ENCODE assay signal across 8 cellular contexts in genomic region chr12:55736780-55737580, GRCh38. TPM values are rescaled to one million over a fixed set of nuclear protein-coding genes. Genes with fewer than 3 reads are reported as not detected.
DNase-seq lines count a peak whose midpoint lies in the region; ATAC-seq and TF ChIP-seq lines count a peak whose summit lies in the region.

No MANE protein-coding gene starts in this region.

- no peaks in the 10 kb centered on the region for H3K9me2 ChIP-seq in hepatocyte (replicated peaks; ENCODE audit: insufficient read depth)

- peaks cover 10% of the 10 kb centered on the region for H3K4me1 ChIP-seq in hepatocyte (ENCODE audit: insufficient read depth)

- no peaks in the 10 kb centered on the region for H4K20me1 ChIP-seq in hepatocyte (ENCODE audit: insufficient read depth, poor library complexity, severe bottlenecking)

- peaks cover 10% of the 10 kb centered on the region for H3K79me2 ChIP-seq in hepatocyte

- H3K9me3 ChIP-seq in hepatocyte (ENCODE audit: low read depth) = no peaks in the 10 kb centered on the region

- no peak overlapping the region for H2AFZ ChIP-seq in hepatocyte

- H3K36me3 ChIP-seq in hepatocyte (replicated peaks; ENCODE audit: insufficient read depth, low read depth) = no peaks in the 10 kb centered on the region

- DNase-seq in AG09319 (ENCODE audit: extremely low read depth, low read depth) (no peak), M059J (ENCODE audit: low read depth) (peak; percentile 67), SHP77 (lab: John Stamatoyannopoulos, UW) (peak; percentile 81 to 86), anterior cingulate cortex (lab: John Stamatoyannopoulos, UW) (peak in 47 of 58 donors; percentile 9 to 70 (median 44)), hepatocyte (ENCODE audit: low spot score) (peak; percentile 88), renal cortical epithelial cell (ENCODE audit: low read depth) (peak; percentile 80)

- peak overlapping the region; percentile 81 for H3K4me2 ChIP-seq in hepatocyte

- H3K27ac ChIP-seq in hepatocyte = peak overlapping the region; percentile 82

- no peak overlapping the region for H3K4me3 ChIP-seq in hepatocyte

- WGBS in hepatocyte (ENCODE audit: low lambda C conversion rate, missing lambda C conversion rate) = 35% methylated on average over 6 of the region's 6 CpGs

- TF ChIP-seq CTCF in AG09319 (IDR thresholded peaks at IDR 0.05; ENCODE audit: low read depth, low read length) = peak; percentile 91
- TF ChIP-seq CTCF in hepatocyte (IDR thresholded peaks at IDR 0.05; ENCODE audit: poor library complexity) = peak; percentile 82

- ATAC-seq in GM18867 (IDR thresholded peaks at IDR 0.05; ENCODE audit: unreplicated experiment) (peak; percentile 39), GM21825 (IDR thresholded peaks at IDR 0.05; ENCODE audit: unreplicated experiment) (no peak)

- no peaks in the 10 kb centered on the region for H3K27me3 ChIP-seq in hepatocyte

RNA-seq across cellular contexts. Expression of gene GDF11, which starts 5.9 kb away (rescaled TPM):
- 3.9 and 7.1 TPM in 2 replicates for total RNA-seq in M059J (2014; rRNA removed; shearing (Covaris generic))
- total RNA-seq in hepatocyte (7.9 and 10.8 TPM in 2 replicates), renal cortical epithelial cell (1.9 and 7.7 TPM in 2 replicates)
- polyA plus RNA-seq in hepatocyte = 3.7 and 4.1 TPM in 2 replicates

RNA-seq across cellular contexts. Expression of gene CD63, which starts 8.2 kb away (rescaled TPM):
- total RNA-seq in M059J (2014; rRNA removed; shearing (Covaris generic)) = 1,074 and 1,218 TPM in 2 replicates
- total RNA-seq in hepatocyte (1,401 and 1,504 TPM in 2 replicates), renal cortical epithelial cell (688 and 1,583 TPM in 2 replicates)
- 2,624 and 2,749 TPM in 2 replicates for polyA plus RNA-seq in hepatocyte

RNA-seq across cellular contexts. Expression of gene RDH5, which starts 16.8 kb away (rescaled TPM):
- 2.0 and 3.2 TPM in 2 replicates for total RNA-seq in M059J (2014; rRNA removed; shearing (Covaris generic))
- total RNA-seq in hepatocyte (36.2 and 48.7 TPM in 2 replicates), renal cortical epithelial cell (1.6 and 2.7 TPM in 2 replicates)
- 38.0 and 43.7 TPM in 2 replicates for polyA plus RNA-seq in hepatocyte

RNA-seq across cellular contexts. Expression of gene BLOC1S1, which starts 21.1 kb away (rescaled TPM):
- total RNA-seq in M059J (2014; rRNA removed; shearing (Covaris generic)) = 115 and 120 TPM in 2 replicates
- total RNA-seq in hepatocyte = 159 and 177 TPM in 2 replicates
- polyA plus RNA-seq in hepatocyte = 227 and 236 TPM in 2 replicates
- 45.7 and 54.7 TPM in 2 replicates for total RNA-seq in renal cortical epithelial cell

RNA-seq across cellular contexts. Expression of gene ITGA7, which starts 29.3 kb away (rescaled TPM):
- 4.2 and 7.9 TPM in 2 replicates for total RNA-seq in M059J (2014; rRNA removed; shearing (Covaris generic))
- total RNA-seq in hepatocyte (13.0 and 15.2 TPM in 2 replicates), renal cortical epithelial cell (under 0.01 and 1.0 TPM in 2 replicates)
- polyA plus RNA-seq in hepatocyte = 18.9 and 22.8 TPM in 2 replicates
